In genomic region chr15:66566963-66567531, GRCh38 we compare ENCODE assay signal across 1 cellular context.
TF ChIP-seq lines count a peak whose summit lies in the region.

No MANE protein-coding gene starts in this region.

TF ChIP-seq in K562, 482 proteins besides CTCF, POLR2A, EP300 and RAD21 (continued from another document):
- TF ChIP-seq, protein P1, sequence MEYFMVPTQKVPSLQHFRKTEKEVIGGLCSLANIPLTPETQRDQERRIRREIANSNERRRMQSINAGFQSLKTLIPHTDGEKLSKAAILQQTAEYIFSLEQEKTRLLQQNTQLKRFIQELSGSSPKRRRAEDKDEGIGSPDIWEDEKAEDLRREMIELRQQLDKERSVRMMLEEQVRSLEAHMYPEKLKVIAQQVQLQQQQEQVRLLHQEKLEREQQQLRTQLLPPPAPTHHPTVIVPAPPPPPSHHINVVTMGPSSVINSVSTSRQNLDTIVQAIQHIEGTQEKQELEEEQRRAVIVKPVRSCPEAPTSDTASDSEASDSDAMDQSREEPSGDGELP (CRISPR knock-in tag; IDR thresholded peaks at IDR 0.05; ENCODE audit: borderline replicate concordance) = peak; percentile 74; the same call in 1 of the 2 replicates
- TF ChIP-seq PHB2 (IDR thresholded peaks at IDR 0.05; ENCODE audit: low read depth) (no peak), TGIF2 (CRISPR knock-in tag; IDR thresholded peaks at IDR 0.05) (no peak), UBTF (IDR thresholded peaks at IDR 0.05; ENCODE audit: borderline replicate concordance in 1 of 2, low read depth in 2 of 2, low read length in 2 of 2) (0 out of 4 replicates have a peak, but pooled peaks of 1 of the 2 experiments have one; percentile 45), TOE1 (IDR thresholded peaks at IDR 0.05; ENCODE audit: borderline replicate concordance) (0 out of 2 replicates have a peak, but pooled peaks have one; percentile 58), TOE1 (CRISPR knock-in tag; IDR thresholded peaks at IDR 0.05; ENCODE audit: borderline replicate concordance, low read depth) (no peak), NCOA1 (IDR thresholded peaks at IDR 0.05; ENCODE audit: low read depth) (no peak), MXI1 (IDR thresholded peaks at IDR 0.05; ENCODE audit: low read depth, low read length) (no peak), DACH1 (IDR thresholded peaks at IDR 0.05; ENCODE audit: partially characterized antibody) (peak; percentile 80), NBN (IDR thresholded peaks at IDR 0.05; ENCODE audit: low read depth) (no peak), SMC3 (conservative IDR thresholded peaks at IDR 0.05; ENCODE audit: insufficient read depth, low read depth, low read length) (peak; percentile 44; the same call in 1 of the 2 replicates), NFXL1 (CRISPR knock-in tag; IDR thresholded peaks at IDR 0.05) (no peak), ZNF239 (CRISPR knock-in tag; IDR thresholded peaks at IDR 0.05) (no peak), MYC (IDR thresholded peaks at IDR 0.05; ENCODE audit: low read depth, low read length) (no peak), MYC (CRISPR knock-in tag; IDR thresholded peaks at IDR 0.05; ENCODE audit: borderline replicate concordance, low read depth) (no peak), CTBP1 (IDR thresholded peaks at IDR 0.05; ENCODE audit: borderline replicate concordance) (peak; percentile 40; the same call in 1 of the 2 replicates), ZNF384 (IDR thresholded peaks at IDR 0.05; ENCODE audit: low read depth, low read length) (0 out of 2 replicates have a peak, but pooled peaks have one; percentile 16), ATF7 (IDR thresholded peaks at IDR 0.05) (peak; percentile 31; the same call in 1 of the 2 replicates)
- TF ChIP-seq, protein P2, sequence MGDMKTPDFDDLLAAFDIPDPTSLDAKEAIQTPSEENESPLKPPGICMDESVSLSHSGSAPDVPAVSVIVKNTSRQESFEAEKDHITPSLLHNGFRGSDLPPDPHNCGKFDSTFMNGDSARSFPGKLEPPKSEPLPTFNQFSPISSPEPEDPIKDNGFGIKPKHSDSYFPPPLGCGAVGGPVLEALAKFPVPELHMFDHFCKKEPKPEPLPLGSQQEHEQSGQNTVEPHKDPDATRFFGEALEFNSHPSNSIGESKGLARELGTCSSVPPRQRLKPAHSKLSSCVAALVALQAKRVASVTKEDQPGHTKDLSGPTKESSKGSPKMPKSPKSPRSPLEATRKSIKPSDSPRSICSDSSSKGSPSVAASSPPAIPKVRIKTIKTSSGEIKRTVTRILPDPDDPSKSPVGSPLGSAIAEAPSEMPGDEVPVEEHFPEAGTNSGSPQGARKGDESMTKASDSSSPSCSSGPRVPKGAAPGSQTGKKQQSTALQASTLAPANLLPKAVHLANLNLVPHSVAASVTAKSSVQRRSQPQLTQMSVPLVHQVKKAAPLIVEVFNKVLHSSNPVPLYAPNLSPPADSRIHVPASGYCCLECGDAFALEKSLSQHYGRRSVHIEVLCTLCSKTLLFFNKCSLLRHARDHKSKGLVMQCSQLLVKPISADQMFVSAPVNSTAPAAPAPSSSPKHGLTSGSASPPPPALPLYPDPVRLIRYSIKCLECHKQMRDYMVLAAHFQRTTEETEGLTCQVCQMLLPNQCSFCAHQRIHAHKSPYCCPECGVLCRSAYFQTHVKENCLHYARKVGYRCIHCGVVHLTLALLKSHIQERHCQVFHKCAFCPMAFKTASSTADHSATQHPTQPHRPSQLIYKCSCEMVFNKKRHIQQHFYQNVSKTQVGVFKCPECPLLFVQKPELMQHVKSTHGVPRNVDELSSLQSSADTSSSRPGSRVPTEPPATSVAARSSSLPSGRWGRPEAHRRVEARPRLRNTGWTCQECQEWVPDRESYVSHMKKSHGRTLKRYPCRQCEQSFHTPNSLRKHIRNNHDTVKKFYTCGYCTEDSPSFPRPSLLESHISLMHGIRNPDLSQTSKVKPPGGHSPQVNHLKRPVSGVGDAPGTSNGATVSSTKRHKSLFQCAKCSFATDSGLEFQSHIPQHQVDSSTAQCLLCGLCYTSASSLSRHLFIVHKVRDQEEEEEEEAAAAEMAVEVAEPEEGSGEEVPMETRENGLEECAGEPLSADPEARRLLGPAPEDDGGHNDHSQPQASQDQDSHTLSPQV (IDR thresholded peaks at IDR 0.05) = 0 out of 2 replicates have a peak, but pooled peaks have one; percentile 29
- TF ChIP-seq, protein P3, sequence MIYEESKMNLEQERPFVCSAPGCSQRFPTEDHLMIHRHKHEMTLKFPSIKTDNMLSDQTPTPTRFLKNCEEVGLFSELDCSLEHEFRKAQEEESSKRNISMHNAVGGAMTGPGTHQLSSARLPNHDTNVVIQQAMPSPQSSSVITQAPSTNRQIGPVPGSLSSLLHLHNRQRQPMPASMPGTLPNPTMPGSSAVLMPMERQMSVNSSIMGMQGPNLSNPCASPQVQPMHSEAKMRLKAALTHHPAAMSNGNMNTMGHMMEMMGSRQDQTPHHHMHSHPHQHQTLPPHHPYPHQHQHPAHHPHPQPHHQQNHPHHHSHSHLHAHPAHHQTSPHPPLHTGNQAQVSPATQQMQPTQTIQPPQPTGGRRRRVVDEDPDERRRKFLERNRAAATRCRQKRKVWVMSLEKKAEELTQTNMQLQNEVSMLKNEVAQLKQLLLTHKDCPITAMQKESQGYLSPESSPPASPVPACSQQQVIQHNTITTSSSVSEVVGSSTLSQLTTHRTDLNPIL (CRISPR knock-in tag; IDR thresholded peaks at IDR 0.05) = no peak
- TF ChIP-seq, protein P4, sequence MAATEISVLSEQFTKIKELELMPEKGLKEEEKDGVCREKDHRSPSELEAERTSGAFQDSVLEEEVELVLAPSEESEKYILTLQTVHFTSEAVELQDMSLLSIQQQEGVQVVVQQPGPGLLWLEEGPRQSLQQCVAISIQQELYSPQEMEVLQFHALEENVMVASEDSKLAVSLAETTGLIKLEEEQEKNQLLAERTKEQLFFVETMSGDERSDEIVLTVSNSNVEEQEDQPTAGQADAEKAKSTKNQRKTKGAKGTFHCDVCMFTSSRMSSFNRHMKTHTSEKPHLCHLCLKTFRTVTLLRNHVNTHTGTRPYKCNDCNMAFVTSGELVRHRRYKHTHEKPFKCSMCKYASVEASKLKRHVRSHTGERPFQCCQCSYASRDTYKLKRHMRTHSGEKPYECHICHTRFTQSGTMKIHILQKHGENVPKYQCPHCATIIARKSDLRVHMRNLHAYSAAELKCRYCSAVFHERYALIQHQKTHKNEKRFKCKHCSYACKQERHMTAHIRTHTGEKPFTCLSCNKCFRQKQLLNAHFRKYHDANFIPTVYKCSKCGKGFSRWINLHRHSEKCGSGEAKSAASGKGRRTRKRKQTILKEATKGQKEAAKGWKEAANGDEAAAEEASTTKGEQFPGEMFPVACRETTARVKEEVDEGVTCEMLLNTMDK (IDR thresholded peaks at IDR 0.05; ENCODE audit: borderline replicate concordance, insufficient read depth, low read depth, low read length, poor library complexity, severe bottlenecking) = peak; percentile 26
